In the genomic region with DNA sequence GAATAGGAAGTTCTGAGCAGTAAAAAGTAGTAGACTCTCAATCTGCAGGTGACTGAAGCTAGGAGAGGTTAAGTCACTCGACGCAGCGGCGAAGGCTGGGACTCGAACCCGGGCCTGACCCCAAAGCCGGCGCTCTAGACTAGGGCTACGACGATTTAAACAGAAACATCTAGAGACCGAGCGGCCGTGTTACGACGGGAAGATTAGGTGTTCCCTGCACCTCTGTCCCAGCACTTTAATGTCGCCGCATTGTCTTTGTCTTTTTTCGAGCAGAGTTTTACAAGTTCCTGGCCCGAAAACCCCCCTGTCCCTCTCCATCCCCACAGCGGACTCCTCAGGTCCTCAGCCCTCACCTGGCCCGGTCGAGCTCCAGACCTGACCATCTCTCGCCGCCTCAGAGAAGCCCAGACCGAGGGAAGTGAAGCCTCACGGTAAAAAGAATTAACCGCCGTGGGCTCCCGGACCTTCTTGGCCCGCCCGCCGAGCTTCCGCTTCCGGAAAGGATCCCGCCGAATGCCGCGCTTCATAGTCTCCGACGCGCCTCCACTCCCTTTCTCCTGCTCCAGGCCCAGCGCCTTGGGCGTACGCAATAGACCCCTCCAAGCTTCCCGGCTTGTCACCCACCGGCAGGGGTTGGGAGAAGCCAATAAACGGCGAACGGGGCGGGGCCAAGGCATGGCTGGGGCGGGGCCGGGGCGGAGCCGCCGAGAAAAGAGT, we compare ENCODE assay signal across 8 cellular contexts. TPM values are rescaled to one million over a fixed set of nuclear protein-coding genes. Genes with fewer than 3 reads are reported as not detected.
DNase-seq lines count a peak whose midpoint lies in the region; ATAC-seq, FAIRE-seq and TF ChIP-seq lines count a peak whose summit lies in the region.

A gene with protein sequence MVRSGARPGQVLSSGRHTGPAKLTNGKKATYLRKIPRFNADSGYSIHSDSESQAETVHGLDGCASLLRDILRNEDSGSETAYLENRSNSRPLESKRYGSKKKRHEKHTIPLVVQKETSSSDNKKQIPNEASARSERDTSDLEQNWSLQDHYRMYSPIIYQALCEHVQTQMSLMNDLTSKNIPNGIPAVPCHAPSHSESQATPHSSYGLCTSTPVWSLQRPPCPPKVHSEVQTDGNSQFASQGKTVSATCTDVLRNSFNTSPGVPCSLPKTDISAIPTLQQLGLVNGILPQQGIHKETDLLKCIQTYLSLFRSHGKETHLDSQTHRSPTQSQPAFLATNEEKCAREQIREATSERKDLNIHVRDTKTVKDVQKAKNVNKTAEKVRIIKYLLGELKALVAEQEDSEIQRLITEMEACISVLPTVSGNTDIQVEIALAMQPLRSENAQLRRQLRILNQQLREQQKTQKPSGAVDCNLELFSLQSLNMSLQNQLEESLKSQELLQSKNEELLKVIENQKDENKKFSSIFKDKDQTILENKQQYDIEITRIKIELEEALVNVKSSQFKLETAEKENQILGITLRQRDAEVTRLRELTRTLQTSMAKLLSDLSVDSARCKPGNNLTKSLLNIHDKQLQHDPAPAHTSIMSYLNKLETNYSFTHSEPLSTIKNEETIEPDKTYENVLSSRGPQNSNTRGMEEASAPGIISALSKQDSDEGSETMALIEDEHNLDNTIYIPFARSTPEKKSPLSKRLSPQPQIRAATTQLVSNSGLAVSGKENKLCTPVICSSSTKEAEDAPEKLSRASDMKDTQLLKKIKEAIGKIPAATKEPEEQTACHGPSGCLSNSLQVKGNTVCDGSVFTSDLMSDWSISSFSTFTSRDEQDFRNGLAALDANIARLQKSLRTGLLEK (minus strand): TSS at position 439 of the 717 bp plus-strand sequence. CDS start 56 bp downstream, at position 383.

- peak within 1 kb of the TSS; percentile 94 for H3K9ac ChIP-seq in keratinocyte (ENCODE audit: control insufficient read depth, extremely low read depth, insufficient read depth, low read length)

- no peaks in the 10 kb centered on the region for H3K36me3 ChIP-seq in keratinocyte (ENCODE audit: control insufficient read depth in 2 of 2, extremely low read depth in 1 of 2, insufficient read depth in 2 of 2, low read length in 2 of 2)

- peak within 1 kb of the TSS; percentile 83 for H3K27ac ChIP-seq in keratinocyte (ENCODE audit: control insufficient read depth, insufficient read depth, low read length)

- H3K4me3 ChIP-seq in keratinocyte (ENCODE audit: control insufficient read depth in 2 of 3, extremely low read depth in 1 of 3, insufficient read depth in 2 of 3, low read depth in 1 of 3, low read length in 3 of 3) = peak within 1 kb of the TSS; percentile 53 to 85 (median 76)

- peak within 1 kb of the TSS; percentile 83 for H3K4me2 ChIP-seq in keratinocyte (ENCODE audit: control insufficient read depth, extremely low read depth, insufficient read depth, low read depth, low read length)

- peak within 1 kb of the TSS; percentile 98 for H2AFZ ChIP-seq in keratinocyte (ENCODE audit: control insufficient read depth, low read length)

- TF ChIP-seq CTCF in AG09319 (IDR thresholded peaks at IDR 0.05; ENCODE audit: low read depth, low read length) = no peak; the same call in 1 of the 2 replicates
- TF ChIP-seq CTCF in keratinocyte (optimal IDR thresholded peaks at IDR 0.05 in 1 of 3, IDR thresholded peaks at IDR 0.05 in 1 of 3, conservative IDR thresholded peaks at IDR 0.05 in 1 of 3; ENCODE audit: extremely low read depth in 1 of 3, insufficient read depth in 2 of 3, low read length in 3 of 3) = no peak

- dilution Hi-C loops in keratinocyte (cut with MboI; ENCODE audit: extremely low pct_ligation_motif_present, low sequenced_read_pairs) = no loop called here

- no peaks in the 10 kb centered on the region for H3K9me1 ChIP-seq in keratinocyte (ENCODE audit: control insufficient read depth, extremely low read depth, insufficient read depth, low read length)

- no peaks in the 10 kb centered on the region for H3K9me3 ChIP-seq in keratinocyte (ENCODE audit: control insufficient read depth, low read depth, low read length)

- H3K4me1 ChIP-seq in keratinocyte (ENCODE audit: control insufficient read depth, extremely low read depth, insufficient read depth, low read length) = peaks cover 8% of the 10 kb centered on the region

- peak; percentile 79 for DNase-seq in AG09319 (ENCODE audit: extremely low read depth, low read depth)
- DNase-seq in NCI-H446 (lab: John Stamatoyannopoulos, UW) = peak; percentile 95 to 99
- peak; percentile 84 for DNase-seq in cerebellar cortex (ENCODE audit: low spot score)
- peak; percentile 26 for DNase-seq in keratinocyte (ENCODE audit: low read depth, low spot score)
- peak; percentile 71 to 83 (median 78) for DNase-seq in stimulated activated CD4-positive, alpha-beta T cell treated with anti-CD3 and anti-CD28 coated beads, Interleukin-12 subunit alpha, Interleukin-12 subunit beta, amount 100 ng/mL, for 48 hours (ENCODE audit: low read depth in 2 of 3, low spot score in 1 of 3)

- H3K79me2 ChIP-seq in keratinocyte (ENCODE audit: control insufficient read depth, insufficient read depth, low read length) = peaks cover 4% of the 10 kb centered on the region

- ATAC-seq in GM19025 (IDR thresholded peaks at IDR 0.05; ENCODE audit: low read depth, unreplicated experiment) (peak; percentile 83), HG03280 (IDR thresholded peaks at IDR 0.05; ENCODE audit: unreplicated experiment) (peak; percentile 81)
- ATAC-seq in activated CD4-positive, CD25-positive, alpha-beta regulatory T cell treated with anti-CD3 and anti-CD28 coated beads, Interleukin-2, amount 50 U/mL, for 24 hours = peak; percentile 89 to 92

- peak; percentile 53 for FAIRE-seq in keratinocyte (lab: Jason Lieb, UNC)

- no peaks in the 10 kb centered on the region for H3K27me3 ChIP-seq in keratinocyte (ENCODE audit: control insufficient read depth, extremely low read depth, insufficient read depth, low read length)

- no peaks in the 10 kb centered on the region for H4K20me1 ChIP-seq in keratinocyte (ENCODE audit: control insufficient read depth, extremely low read depth, insufficient read depth, low read length)

RNA-seq across cellular contexts. Expression of the gene that starts here (rescaled TPM):
- polyA plus RNA-seq in keratinocyte = 29.8 to 63.7 TPM (median 50.5 TPM) in 3 replicates
- 16.5 TPM for polyA plus RNA-seq in keratinocyte (2011; ENCODE audit: low read depth)
- polyA plus RNA-seq in keratinocyte (2011; cell fraction: cytosol; rRNA removed) = 10.8 and 19.8 TPM in 2 replicates
- 245 and 288 TPM in 2 replicates for polyA plus RNA-seq in keratinocyte (2011; cell fraction: nucleus; rRNA removed)
- polyA plus RNA-seq in keratinocyte (2012; ENCODE audit: low replicate concordance) = 15.0 and 16.3 TPM in 2 replicates
- polyA minus RNA-seq in keratinocyte = 26.6 to 68.9 TPM (median 44.2 TPM) in 3 replicates
- polyA minus RNA-seq in keratinocyte (2011; cell fraction: cytosol; rRNA and poly(A)+ RNA removed) = 6.1 TPM
- polyA minus RNA-seq in keratinocyte (2011; cell fraction: nucleus; rRNA and poly(A)+ RNA removed) = 34.4 and 74.2 TPM in 2 replicates

Comparison
In these comparisons a context has a peak if more than half of its experiments do, and no peak if none do; other contexts are left out.
1. Peak in every context shown above with its lines: DNase-seq, ATAC-seq, H3K4me3 ChIP-seq and H3K27ac ChIP-seq.
2. DNase-seq: peak in every context shown above with its lines; median percentile 97 in NCI-H446; 84 in cerebellar cortex; 79 in AG09319; 78 in stimulated activated CD4-positive, alpha-beta T cell treated with anti-CD3 and anti-CD28 coated beads, Interleukin-12 subunit alpha, Interleukin-12 subunit beta, amount 100 ng/mL, for 48 hours; 26 in keratinocyte.